In the genomic region with DNA sequence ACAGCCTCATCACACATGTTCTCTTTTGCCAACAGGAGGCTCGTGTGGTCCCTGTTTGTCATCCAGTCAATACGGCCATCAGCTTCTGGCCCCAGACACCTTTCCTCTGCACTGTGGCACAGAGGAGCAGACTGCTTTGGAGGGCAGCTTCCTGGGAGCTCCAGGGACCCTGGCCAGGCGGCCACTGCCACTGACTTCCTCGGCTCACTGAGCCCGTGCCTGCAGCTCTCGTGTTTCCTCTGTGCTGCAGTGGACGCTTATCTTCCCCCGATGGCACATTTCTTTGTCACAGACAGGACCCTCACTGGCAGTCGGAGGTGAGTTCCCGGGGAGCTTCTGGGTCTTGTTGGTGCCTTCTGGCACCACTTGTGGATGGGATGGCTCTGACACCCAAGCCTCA, we compare ENCODE assay signal across 7 cellular contexts.
"Had no signal": no experiment of that assay in that cellular context is flagged by ENCODE, and none has a peak within 500 bp of the region (broad histone marks: within the 10 kb centered on the region; RNA-seq: fewer than 3 reads in every experiment).

No MANE protein-coding gene starts in this region.

- H3K4me1 ChIP-seq: breast epithelium had no signal

- H3K4me3 ChIP-seq: transverse colon had no signal

- H3K27me3 ChIP-seq: breast epithelium, transverse colon had no signal

- H3K9me3 ChIP-seq: breast epithelium, transverse colon had no signal

- H3K27ac ChIP-seq: skin epidermis, transverse colon had no signal

- H3K36me3 ChIP-seq: breast epithelium, transverse colon had no signal

- DNase-seq: activated gamma-delta T cell; natural killer cell; stimulated activated naive B cell treated with anti-CD40 and anti-IgM and Interleukin-4, amounts not matched to agents 10 μg/mL and 1 μg/mL and 100 μg/mL, for 72 hours had no signal

- ATAC-seq: activated CD8-positive, alpha-beta T cell treated with anti-CD3 and anti-CD28 coated beads, Interleukin-2, amount 10 ng/mL, durations not matched to agents 7 days and 5 days had no signal
